In genomic region chr4:978957-979701, GRCh38 we compare ENCODE assay signal across 7 cellular contexts. TPM values are rescaled to one million over a fixed set of nuclear protein-coding genes. Genes with fewer than 3 reads are reported as not detected.
DNase-seq lines count a peak whose midpoint lies in the region; ATAC-seq, FAIRE-seq and TF ChIP-seq lines count a peak whose summit lies in the region.
"Had no signal": no experiment of that assay in that cellular context is flagged by ENCODE, and none has a peak within 500 bp of the region (broad histone marks: within the 10 kb centered on the region; RNA-seq: fewer than 3 reads in every experiment).

No MANE protein-coding gene starts in this region.

- peak overlapping the region; percentile 54 for H2AFZ ChIP-seq in K562 (ENCODE audit: low read depth, low read length)

- no peak for TF ChIP-seq POLR2A in K562 (conservative IDR thresholded peaks at IDR 0.05)

- 0 out of 3 replicates have a peak, but pooled peaks cover 3% of the 10 kb centered on the region for H3K79me2 ChIP-seq in K562 (ENCODE audit: control insufficient read depth, insufficient read depth, low read length)

- H3K4me2 ChIP-seq in K562 (ENCODE audit: insufficient read depth, low read length): peak overlapping the region; percentile 16; the same call in 1 of the 2 replicates

- CTCF ChIA-PET in K562 (lab: Yijun Ruan, JAX; ENCODE audit: low intra/inter-chr PET ratio): no interaction called here

- BruUV-seq in K562 (replicated peaks; lab: Mats Ljungman, UMichigan): no TSS peak

- no peaks in the 10 kb centered on the region for H3K9me1 ChIP-seq in K562 (ENCODE audit: control insufficient read depth, insufficient read depth, low read length)

- no peaks in the 10 kb centered on the region for H3K9me3 ChIP-seq in K562 (replicated peaks; ENCODE audit: control insufficient read depth, insufficient read depth, low read depth, low read length)

- no peaks in the 10 kb centered on the region for H3K27me3 ChIP-seq in K562 (ENCODE audit: control insufficient read depth in 2 of 2, insufficient read depth in 2 of 2, low read length in 2 of 2)

- TF ChIP-seq CTCF in K562 (IDR thresholded peaks at IDR 0.05 in 2 of 3, conservative IDR thresholded peaks at IDR 0.05 in 1 of 3; ENCODE audit: insufficient read depth in 2 of 3, low read depth in 1 of 3, low read length in 3 of 3) (no peak), omental fat pad (IDR thresholded peaks at IDR 0.05) (no peak)

- POLR2A ChIA-PET in K562 (lab: Yijun Ruan, JAX): interaction anchor here (0.6 to 1.5 kb wide), 2 partner anchors 9 to 237 kb away, joined by 3 to 7 read pairs; no protein-coding TSS in a partner anchor

- peak overlapping the region in 1 of 2 experiments; percentile 45; a peak in 2 of 4 replicates for H3K9ac ChIP-seq in K562 (ENCODE audit: insufficient read depth in 1 of 2, low read depth in 2 of 2, low read length in 2 of 2)

- H3K27ac ChIP-seq in K562 (ENCODE audit: extremely low read depth, low read depth, low read length): 0 out of 3 replicates have a peak overlapping the region, but pooled peaks have one; percentile 24

- no peaks in the 10 kb centered on the region for H4K20me1 ChIP-seq in K562 (replicated peaks; ENCODE audit: control insufficient read depth, insufficient read depth, low read length)

- FAIRE-seq in K562 (lab: Jason Lieb, UNC): peak; percentile 49

- intact Hi-C loops in K562 (cut with micrococcal nuclease): no loop called here

- in situ Hi-C loops in K562 (cut with MboI) (no loop called here), G401 (cut with HindIII; ENCODE audit: low sequenced_read_pairs) (loop anchor here (10.0 kb wide), 1 partner anchor 56 kb away; no protein-coding TSS in a partner anchor)

- H3K4me1 ChIP-seq in K562 (replicated peaks in 1 of 2; ENCODE audit: control insufficient read depth in 2 of 2, insufficient read depth in 2 of 2, low read length in 2 of 2): peaks cover 24 to 47% of the 10 kb centered on the region in 2 experiments

- ATAC-seq in K562 (peak; percentile 41), omental fat pad (ENCODE audit: low FRiP score) (peak; percentile 36), HG02763 (IDR thresholded peaks at IDR 0.05; ENCODE audit: unreplicated experiment) (no peak)

- no peak for TF ChIP-seq RAD21 in K562 (CRISPR knock-in tag; conservative IDR thresholded peaks at IDR 0.05 in 1 of 2, IDR thresholded peaks at IDR 0.05 in 1 of 2)

- no peaks in the 10 kb centered on the region for H3K36me3 ChIP-seq in K562 (ENCODE audit: control insufficient read depth, insufficient read depth, low read length)

- TF ChIP-seq EP300 in K562 (IDR thresholded peaks at IDR 0.05; ENCODE audit: low read length): no peak; the same call in 1 of the 2 replicates

- peak; percentile 8 for DNase-seq in KG1 (lab: John Stamatoyannopoulos, UW)
- no peak for DNase-seq in K562 (ENCODE audit: extremely low read depth in 1 of 4, low spot score in 3 of 4)
- DNase-seq in omental fat pad (ENCODE audit: low spot score): no peak
- DNase-seq in HK-2 (ENCODE audit: unreplicated experiment): no peak
- no peak for DNase-seq in G401 (ENCODE audit: low spot score)
- DNase-seq: DMS53 had no signal

- no peak overlapping the region for H3K4me3 ChIP-seq in K562

- 37% methylated on average over 19 of the region's 20 CpGs for WGBS in K562 (ENCODE audit: insufficient coverage, low coverage, missing lambda C conversion rate)

RNA-seq across cellular contexts. Expression of gene DGKQ, which starts 5.8 kb away (rescaled TPM):
- 27.1 and 96.1 TPM in 2 replicates for total RNA-seq in K562 (2011; cell fraction: chromatin; rRNA removed; ENCODE audit: low replicate concordance)
- 70.2 and 86.6 TPM in 2 replicates for total RNA-seq in K562 (2011; cell fraction: nucleolus; rRNA removed)
- total RNA-seq in K562 (2011; cell fraction: nucleoplasm; rRNA removed): 28.7 and 35.0 TPM in 2 replicates
- total RNA-seq in K562 (2014; rRNA removed) (17.0 and 19.1 TPM in 2 replicates), K562 (2014; rRNA removed; fragmentation: Illumina TruSeq; extraction: Trizol) (1.2 and 1.7 TPM in 2 replicates), K562 (2015; rRNA removed; fragmentation: Illumina TruSeq; extraction: Trizol) (6.1 and 6.3 TPM in 2 replicates), K562 (2021) (18.4 and 22.0 TPM in 2 replicates), omental fat pad (10 to 100 TPM in 1 of 4 donors, 1 to 10 TPM in 3; 4.8 to 10.2 (median 8.1) TPM)
- polyA plus RNA-seq in K562 (2011; rRNA removed) (5.6 and 6.8 TPM in 2 replicates), K562 (2014; fragmentation: Illumina TruSeq; extraction: Trizol) (2.6 and 7.3 TPM in 2 replicates), K562 (2014; fragmentation: Nextera tagmentation; extraction: Ambion mirVana) (under 1 TPM; 0.17 to 0.27 TPM), K562 (2014; rRNA removed) (15.3 and 15.7 TPM in 2 replicates)
- polyA plus RNA-seq in K562 (2011; cell fraction: cytosol; rRNA removed): 5.6 and 16.4 TPM in 2 replicates
- 86.6 and 144 TPM in 2 replicates for polyA plus RNA-seq in K562 (2011; cell fraction: nucleus; rRNA removed)
- 13.1 and 23.6 TPM in 2 replicates for polyA plus RNA-seq in K562 (2012)
- 1.9 and 2.5 TPM in 2 replicates for polyA minus RNA-seq in K562 (2011; rRNA and poly(A)+ RNA removed)
- 5.5 and 7.7 TPM in 2 replicates for polyA minus RNA-seq in K562 (2011; cell fraction: cytosol; rRNA and poly(A)+ RNA removed)
- polyA minus RNA-seq in K562 (2011; cell fraction: nucleus; rRNA and poly(A)+ RNA removed): 17.1 and 17.2 TPM in 2 replicates
- total RNA-seq in G401 (2014; rRNA removed; shearing (Covaris generic)): 11.0 and 12.9 TPM in 2 replicates

RNA-seq across cellular contexts. Expression of gene IDUA, which starts 7.7 kb away (rescaled TPM):
- total RNA-seq in K562 (2011; cell fraction: chromatin; rRNA removed; ENCODE audit: low replicate concordance): 7.8 and 35.6 TPM in 2 replicates
- total RNA-seq in K562 (2011; cell fraction: nucleolus; rRNA removed): 35.8 and 36.4 TPM in 2 replicates
- 12.5 and 18.8 TPM in 2 replicates for total RNA-seq in K562 (2011; cell fraction: nucleoplasm; rRNA removed)
- total RNA-seq in K562 (2014; rRNA removed) (9.9 and 10.1 TPM in 2 replicates), K562 (2014; rRNA removed; fragmentation: Illumina TruSeq; extraction: Trizol) (0.26 and 0.69 TPM in 2 replicates), K562 (2015; rRNA removed; fragmentation: Illumina TruSeq; extraction: Trizol) (3.1 and 4.8 TPM in 2 replicates), K562 (2021) (13.6 and 16.1 TPM in 2 replicates), omental fat pad (10 to 100 TPM; 15.5 to 32.2 (median 16.9) TPM)
- polyA plus RNA-seq in K562 (2011; rRNA removed) (1.2 and 2.2 TPM in 2 replicates), K562 (2014; fragmentation: Illumina TruSeq; extraction: Trizol) (0.30 and 1.2 TPM in 2 replicates), K562 (2014; fragmentation: Nextera tagmentation; extraction: Ambion mirVana) (under 1 TPM; 0.04 to 0.13 TPM), K562 (2014; rRNA removed) (11.2 and 14.1 TPM in 2 replicates)
- polyA plus RNA-seq in K562 (2011; cell fraction: cytosol; rRNA removed): 0.90 and 2.8 TPM in 2 replicates
- 34.5 and 72.8 TPM in 2 replicates for polyA plus RNA-seq in K562 (2011; cell fraction: nucleus; rRNA removed)
- polyA plus RNA-seq in K562 (2012): 9.8 and 26.2 TPM in 2 replicates
- polyA minus RNA-seq in K562 (2011; rRNA and poly(A)+ RNA removed): 0.36 and 0.70 TPM in 2 replicates
- 7.3 and 13.7 TPM in 2 replicates for polyA minus RNA-seq in K562 (2011; cell fraction: cytosol; rRNA and poly(A)+ RNA removed)
- polyA minus RNA-seq in K562 (2011; cell fraction: nucleus; rRNA and poly(A)+ RNA removed): 10.0 and 12.1 TPM in 2 replicates
- 3.0 and 3.8 TPM in 2 replicates for total RNA-seq in G401 (2014; rRNA removed; shearing (Covaris generic))

RNA-seq across cellular contexts. Expression of gene SLC26A1, which starts 14.1 kb away (rescaled TPM):
- total RNA-seq in K562 (2011; cell fraction: chromatin; rRNA removed; ENCODE audit: low replicate concordance): 5.5 and 11.7 TPM in 2 replicates
- 8.4 and 9.3 TPM in 2 replicates for total RNA-seq in K562 (2011; cell fraction: nucleolus; rRNA removed)
- total RNA-seq in K562 (2011; cell fraction: nucleoplasm; rRNA removed): 4.1 and 4.2 TPM in 2 replicates
- total RNA-seq in K562 (2014; rRNA removed) (1.6 TPM in 2 replicates), K562 (2014; rRNA removed; fragmentation: Illumina TruSeq; extraction: Trizol) (0.40 and 0.96 TPM in 2 replicates), K562 (2015; rRNA removed; fragmentation: Illumina TruSeq; extraction: Trizol) (1.8 and 2.2 TPM in 2 replicates), K562 (2021) (3.1 and 4.2 TPM in 2 replicates), omental fat pad (under 1 TPM in 2 of 4 donors, not detected in 2; 0.09 to 0.12 TPM)
- polyA plus RNA-seq in K562 (2011; rRNA removed) (0.95 and 2.0 TPM in 2 replicates), K562 (2014; fragmentation: Illumina TruSeq; extraction: Trizol) (0.56 and 0.69 TPM in 2 replicates), K562 (2014; fragmentation: Nextera tagmentation; extraction: Ambion mirVana) (under 1 TPM; 0.11 to 0.24 TPM), K562 (2014; rRNA removed) (1.4 and 2.1 TPM in 2 replicates)
- 1.0 and 2.7 TPM in 2 replicates for polyA plus RNA-seq in K562 (2011; cell fraction: cytosol; rRNA removed)
- polyA plus RNA-seq in K562 (2011; cell fraction: nucleus; rRNA removed): 9.1 and 12.1 TPM in 2 replicates
- polyA plus RNA-seq in K562 (2012): 4.4 and 8.2 TPM in 2 replicates
- 0.51 and 0.74 TPM in 2 replicates for polyA minus RNA-seq in K562 (2011; rRNA and poly(A)+ RNA removed)
- 1.7 TPM in 2 replicates for polyA minus RNA-seq in K562 (2011; cell fraction: cytosol; rRNA and poly(A)+ RNA removed)
- polyA minus RNA-seq in K562 (2011; cell fraction: nucleus; rRNA and poly(A)+ RNA removed): 3.9 and 6.3 TPM in 2 replicates
- 0.74 and 0.85 TPM in 2 replicates for total RNA-seq in G401 (2014; rRNA removed; shearing (Covaris generic))

RNA-seq across cellular contexts. Expression of gene FGFRL1, which starts 32.3 kb away (rescaled TPM):
- 24.3 and 107 TPM in 2 replicates for total RNA-seq in K562 (2011; cell fraction: chromatin; rRNA removed; ENCODE audit: low replicate concordance)
- total RNA-seq in K562 (2011; cell fraction: nucleolus; rRNA removed): 71.6 and 76.2 TPM in 2 replicates
- 78.9 and 124 TPM in 2 replicates for total RNA-seq in K562 (2011; cell fraction: nucleoplasm; rRNA removed)
- total RNA-seq in K562 (2014; rRNA removed) (21.6 and 30.7 TPM in 2 replicates), K562 (2014; rRNA removed; fragmentation: Illumina TruSeq; extraction: Trizol) (5.3 and 7.1 TPM in 2 replicates), K562 (2015; rRNA removed; fragmentation: Illumina TruSeq; extraction: Trizol) (10.4 and 11.4 TPM in 2 replicates), K562 (2021) (45.6 and 49.9 TPM in 2 replicates), omental fat pad (10 to 100 TPM; 25.1 to 91.7 (median 68.8) TPM)
- polyA plus RNA-seq in K562 (2011; rRNA removed) (14.6 and 18.3 TPM in 2 replicates), K562 (2014; fragmentation: Illumina TruSeq; extraction: Trizol) (17.1 and 25.2 TPM in 2 replicates), K562 (2014; fragmentation: Nextera tagmentation; extraction: Ambion mirVana) (under 1 TPM; 0.34 to 0.53 TPM), K562 (2014; rRNA removed) (15.1 and 15.6 TPM in 2 replicates)
- 39.0 and 72.2 TPM in 2 replicates for polyA plus RNA-seq in K562 (2011; cell fraction: cytosol; rRNA removed)
- polyA plus RNA-seq in K562 (2011; cell fraction: nucleus; rRNA removed): 55.9 and 72.5 TPM in 2 replicates
- polyA plus RNA-seq in K562 (2012): 28.5 and 35.1 TPM in 2 replicates
- 73.8 and 144 TPM in 2 replicates for polyA minus RNA-seq in K562 (2011; rRNA and poly(A)+ RNA removed)
- 42.8 and 52.2 TPM in 2 replicates for polyA minus RNA-seq in K562 (2011; cell fraction: cytosol; rRNA and poly(A)+ RNA removed)
- 20.8 and 21.0 TPM in 2 replicates for polyA minus RNA-seq in K562 (2011; cell fraction: nucleus; rRNA and poly(A)+ RNA removed)
- 23.9 and 28.5 TPM in 2 replicates for total RNA-seq in G401 (2014; rRNA removed; shearing (Covaris generic))

RNA-seq across cellular contexts. Expression of gene TMEM175, which starts 46.9 kb away (rescaled TPM):
- 55.5 and 132 TPM in 2 replicates for total RNA-seq in K562 (2011; cell fraction: chromatin; rRNA removed; ENCODE audit: low replicate concordance)
- 80.9 and 84.2 TPM in 2 replicates for total RNA-seq in K562 (2011; cell fraction: nucleolus; rRNA removed)
- total RNA-seq in K562 (2011; cell fraction: nucleoplasm; rRNA removed): 71.0 and 82.0 TPM in 2 replicates
- total RNA-seq in K562 (2014; rRNA removed) (14.9 and 17.7 TPM in 2 replicates), K562 (2014; rRNA removed; fragmentation: Illumina TruSeq; extraction: Trizol) (2.4 and 3.7 TPM in 2 replicates), K562 (2015; rRNA removed; fragmentation: Illumina TruSeq; extraction: Trizol) (9.4 and 9.5 TPM in 2 replicates), K562 (2021) (13.8 and 16.9 TPM in 2 replicates), omental fat pad (10 to 100 TPM; 21.9 to 35.3 (median 23.1) TPM)
- polyA plus RNA-seq in K562 (2011; rRNA removed) (11.4 and 28.9 TPM in 2 replicates), K562 (2014; fragmentation: Illumina TruSeq; extraction: Trizol) (8.5 and 21.5 TPM in 2 replicates), K562 (2014; fragmentation: Nextera tagmentation; extraction: Ambion mirVana) (under 1 TPM; 0.13 to 0.18 TPM), K562 (2014; rRNA removed) (22.5 and 30.9 TPM in 2 replicates)
- polyA plus RNA-seq in K562 (2011; cell fraction: cytosol; rRNA removed): 31.2 and 37.1 TPM in 2 replicates
- 373 and 570 TPM in 2 replicates for polyA plus RNA-seq in K562 (2011; cell fraction: nucleus; rRNA removed)
- polyA plus RNA-seq in K562 (2012): 18.3 and 42.2 TPM in 2 replicates
- polyA minus RNA-seq in K562 (2011; rRNA and poly(A)+ RNA removed): 7.2 and 7.6 TPM in 2 replicates
- 8.2 and 14.5 TPM in 2 replicates for polyA minus RNA-seq in K562 (2011; cell fraction: cytosol; rRNA and poly(A)+ RNA removed)
- polyA minus RNA-seq in K562 (2011; cell fraction: nucleus; rRNA and poly(A)+ RNA removed): 27.3 and 30.2 TPM in 2 replicates
- total RNA-seq in G401 (2014; rRNA removed; shearing (Covaris generic)): 7.0 and 21.4 TPM in 2 replicates
